ENCODE assay signal across 10 cellular contexts in genomic region chr20:57991211-57991841, GRCh38.
DNase-seq lines count a peak whose midpoint lies in the region; ATAC-seq and TF ChIP-seq lines count a peak whose summit lies in the region.
"Had no signal": no experiment of that assay in that cellular context is flagged by ENCODE, and none has a peak within 500 bp of the region (broad histone marks: within the 10 kb centered on the region; RNA-seq: fewer than 3 reads in every experiment).

No MANE protein-coding gene starts in this region.

- no TSS peak for BruUV-seq in Panc1 (replicated peaks; lab: Mats Ljungman, UMichigan)

- POLR2A ChIA-PET in Panc1 (lab: Charles Lee), result no interaction called here

- peak overlapping the region; percentile 56 for H3K27ac ChIP-seq in Panc1 (ENCODE audit: low read length)
- H3K27ac ChIP-seq: dorsolateral prefrontal cortex had no signal

- H3K27me3 Mint-ChIP-seq in stimulated activated naive B cell treated with anti-CD40 and anti-IgM and Interleukin-4, amounts not matched to agents 10 μg/mL and 1 μg/mL and 100 μg/mL, for 72 hours, result peaks cover 40 to 51% of the 10 kb centered on the region in 2 donors

- H3K9me3 ChIP-seq in Panc1 (ENCODE audit: control insufficient read depth, insufficient read depth, low read depth, low read length), result no peaks in the 10 kb centered on the region

- no peaks in the 10 kb centered on the region for H3K9me3 Mint-ChIP-seq in stimulated activated naive B cell treated with anti-CD40 and anti-IgM and Interleukin-4, amounts not matched to agents 10 μg/mL and 1 μg/mL and 100 μg/mL, for 72 hours

- in situ Hi-C loops in Panc1 (cut with HindIII; ENCODE audit: low pct_unique_long_range_greater_than_20kb, low sequenced_read_pairs), result no loop called here

- intact Hi-C loops in Panc1 (cut with micrococcal nuclease; ENCODE audit: unreplicated experiment), result no loop called here

- H3K4me1 Mint-ChIP-seq in stimulated activated naive B cell treated with anti-CD40 and anti-IgM and Interleukin-4, amounts not matched to agents 10 μg/mL and 1 μg/mL and 100 μg/mL, for 72 hours, result no peaks in the 10 kb centered on the region

- H3K27me3 ChIP-seq in Panc1 (ENCODE audit: control insufficient read depth, insufficient read depth, low read length), result no peaks in the 10 kb centered on the region

- H3K4me1 ChIP-seq in Panc1 (ENCODE audit: control insufficient read depth, insufficient read depth, low read length), result peaks cover 19% of the 10 kb centered on the region; the same call in 1 of the 2 replicates

- CTCF ChIA-PET in Panc1 (lab: Charles Lee), result interaction anchor here (0.5 kb wide), 1 partner anchor 22 kb away, joined by 11 read pairs; no protein-coding TSS in a partner anchor

- ATAC-seq in Panc1, result peak; percentile 91
- ATAC-seq in stimulated activated naive B cell treated with anti-CD40 and anti-IgM and Interleukin-4, amounts not matched to agents 10 μg/mL and 1 μg/mL and 100 μg/mL, for 72 hours (replicated peaks), result peak; percentile 45 to 79
- no peak for ATAC-seq in HG03095 (IDR thresholded peaks at IDR 0.05; ENCODE audit: unreplicated experiment)
- ATAC-seq in HG03045 (IDR thresholded peaks at IDR 0.05; ENCODE audit: unreplicated experiment), result no peak
- no peak for ATAC-seq in GM21390 (IDR thresholded peaks at IDR 0.05; ENCODE audit: unreplicated experiment)

- no peak for TF ChIP-seq CTCF in Panc1 (IDR thresholded peaks at IDR 0.05)
- no peak for TF ChIP-seq CTCF in fibroblast of mammary gland (conservative IDR thresholded peaks at IDR 0.05; ENCODE audit: control insufficient read depth, insufficient read depth, low read depth, low read length)

- H3K4me3 ChIP-seq in Panc1 (ENCODE audit: low read depth in 2 of 2, low read length in 2 of 2), result no peak overlapping the region
- no peak overlapping the region for H3K4me3 ChIP-seq in fibroblast of mammary gland (ENCODE audit: control insufficient read depth, low read depth, low read length)
- H3K4me3 ChIP-seq: dorsolateral prefrontal cortex had no signal

- H3K36me3 ChIP-seq in Panc1 (ENCODE audit: control insufficient read depth, insufficient read depth, low read length), result no peaks in the 10 kb centered on the region

- no peak overlapping the region for H3K27ac Mint-ChIP-seq in stimulated activated naive B cell treated with anti-CD40 and anti-IgM and Interleukin-4, amounts not matched to agents 10 μg/mL and 1 μg/mL and 100 μg/mL, for 72 hours

- H3K36me3 Mint-ChIP-seq in stimulated activated naive B cell treated with anti-CD40 and anti-IgM and Interleukin-4, amounts not matched to agents 10 μg/mL and 1 μg/mL and 100 μg/mL, for 72 hours, result no peaks in the 10 kb centered on the region

- DNase-seq in activated CD4-positive, alpha-beta T cell treated with anti-CD3 and anti-CD28 coated beads for 48 hours, result peak; percentile 35
- DNase-seq in activated CD4-positive, alpha-beta T cell treated with anti-CD3 and anti-CD28 coated beads, Interleukin-2, amount 50 U/mL, for 4 hours, result no peak
- DNase-seq in Panc1 (ENCODE audit: low read depth, low spot score) (no peak), fibroblast of mammary gland (ENCODE audit: low read depth) (peak; percentile 56)
- DNase-seq in stimulated activated naive B cell treated with anti-CD40 and anti-IgM and Interleukin-4, amounts not matched to agents 10 μg/mL and 1 μg/mL and 100 μg/mL, for 72 hours, result no peak
- DNase-seq: OCI-M1 had no signal

- H3K4me3 Mint-ChIP-seq in stimulated activated naive B cell treated with anti-CD40 and anti-IgM and Interleukin-4, amounts not matched to agents 10 μg/mL and 1 μg/mL and 100 μg/mL, for 72 hours, result no peak overlapping the region

Comparison
In these comparisons a context has a peak if more than half of its experiments do, and no peak if none do; other contexts are left out.
1. DNase-seq: peak in activated CD4-positive, alpha-beta T cell treated with anti-CD3 and anti-CD28 coated beads for 48 hours (single experiment) and fibroblast of mammary gland (single experiment); none in activated CD4-positive, alpha-beta T cell treated with anti-CD3 and anti-CD28 coated beads, Interleukin-2, amount 50 U/mL, for 4 hours (0 of 2), Panc1 (single experiment) and stimulated activated naive B cell treated with anti-CD40 and anti-IgM and Interleukin-4, amounts not matched to agents 10 μg/mL and 1 μg/mL and 100 μg/mL, for 72 hours (single experiment).
2. ATAC-seq: peak in Panc1 (single experiment) and stimulated activated naive B cell treated with anti-CD40 and anti-IgM and Interleukin-4, amounts not matched to agents 10 μg/mL and 1 μg/mL and 100 μg/mL, for 72 hours (2 of 2); none in HG03095 (single experiment), HG03045 (single experiment) and GM21390 (single experiment).